ENCODE assay signal across 28 cellular contexts in genomic region chr5:164377746-164378145, GRCh38.
"Had no signal": no experiment of that assay in that cellular context is flagged by ENCODE, and none has a peak within 500 bp of the region (broad histone marks: within the 10 kb centered on the region; RNA-seq: fewer than 3 reads in every experiment).

No MANE protein-coding gene starts in this region.

- ATAC-seq: activated CD8-positive, alpha-beta T cell treated with anti-CD3 and anti-CD28 coated beads for 36 hours; activated T-cell treated with anti-CD3 and anti-CD28 coated beads, Interleukin-2, amount 50 U/mL, for 4 hours; activated T-helper 17 cell treated with anti-CD3 and anti-CD28 coated beads, Interleukin-2, amount 50 U/mL, for 72 hours; gastrocnemius medialis; left colon; natural killer cell; psoas muscle; right cardiac atrium had no signal

- H3K27ac ChIP-seq: esophagus muscularis mucosa, gastrocnemius medialis, neural progenitor cell, parathyroid adenoma, psoas muscle, suprapubic skin, tibial nerve had no signal

- H3K79me2 ChIP-seq: parathyroid adenoma had no signal

- H3K9me3 ChIP-seq: psoas muscle had no signal

- DNase-seq: activated B cell treated with CpG ODN at 0.5 μM for 24 hours; activated CD4-positive, alpha-beta T cell treated with anti-CD3 and anti-CD28 coated beads, Interleukin-2, amount 50 U/mL, for 1 hour; activated CD8-positive, alpha-beta T cell treated with anti-CD3 and anti-CD28 coated beads for 36 hours; activated gamma-delta T cell treated with Interleukin-2 at 50 U/mL for 16 hours; activated naive CD4-positive, alpha-beta T cell treated with anti-CD3 and anti-CD28 coated beads, Interleukin-2, amount 50 U/mL, for 16 hours; activated T-cell treated with anti-CD3 and anti-CD28 coated beads, Interleukin-2, amount 50 U/mL, for 4 hours; amniotic stem cell; dermis blood vessel endothelial cell; effector CD4-positive, alpha-beta T cell; gastrocnemius medialis; glutamatergic neuron; kidney; left colon; mesendoderm; natural killer cell; occipital lobe; psoas muscle; right cardiac atrium; stimulated activated CD4-positive, alpha-beta T cell treated with anti-CD3 and anti-CD28 coated beads, Interleukin-15, amount 100 ng/mL, for 24 hours; stimulated activated CD4-positive, alpha-beta T cell treated with anti-CD3 and anti-CD28 coated beads, Interleukin-2, amount 100 ng/mL, for 24 hours; stimulated activated naive CD4-positive, alpha-beta T cell; T-helper 1 cell had no signal

- H2AFZ ChIP-seq: neural progenitor cell, parathyroid adenoma had no signal

- H3K4me3 ChIP-seq: esophagus muscularis mucosa, gastrocnemius medialis, neural progenitor cell, psoas muscle, suprapubic skin, tibial nerve had no signal

- H3K4me1 ChIP-seq: esophagus muscularis mucosa, gastrocnemius medialis, neural progenitor cell, parathyroid adenoma, psoas muscle, suprapubic skin, tibial nerve had no signal

- H3K27me3 ChIP-seq: esophagus muscularis mucosa, gastrocnemius medialis, neural progenitor cell, suprapubic skin, tibial nerve had no signal

- H3K9ac ChIP-seq: neural progenitor cell, parathyroid adenoma had no signal

- H3K4me2 ChIP-seq: neural progenitor cell had no signal

- H3K36me3 ChIP-seq: esophagus muscularis mucosa, gastrocnemius medialis, neural progenitor cell, suprapubic skin, tibial nerve had no signal
